In genomic region chr1:30684259-30684658, GRCh38 we compare ENCODE assay signal across 20 cellular contexts. TPM values are rescaled to one million over a fixed set of nuclear protein-coding genes. Genes with fewer than 3 reads are reported as not detected.
"Had no signal": no experiment of that assay in that cellular context is flagged by ENCODE, and none has a peak within 500 bp of the region (broad histone marks: within the 10 kb centered on the region; RNA-seq: fewer than 3 reads in every experiment).

No MANE protein-coding gene starts in this region.

- H3K36me3 ChIP-seq: transverse colon had no signal

- H3K36me3 Mint-ChIP-seq: activated CD8-positive, alpha-beta memory T cell treated with anti-CD3 and anti-CD28 coated beads, Interleukin-2, amount 10 ng/mL, durations not matched to agents 7 days and 5 days; naive B cell; stimulated activated memory B cell treated with anti-CD40 and anti-IgM and Interleukin-4, amounts not matched to agents 10 μg/mL and 1 μg/mL and 100 μg/mL, for 72 hours had no signal

- H3K27ac Mint-ChIP-seq: activated CD4-positive, alpha-beta T cell treated with anti-CD3 and anti-CD28 coated beads, Interleukin-2, amount 10 ng/mL, durations not matched to agents 7 days and 5 days; activated CD8-positive, alpha-beta memory T cell treated with anti-CD3 and anti-CD28 coated beads, Interleukin-2, amount 10 ng/mL, durations not matched to agents 7 days and 5 days; activated CD8-positive, alpha-beta T cell treated with anti-CD3 and anti-CD28 coated beads for 36 hours; activated naive CD4-positive, alpha-beta T cell treated with anti-CD3 and anti-CD28 coated beads for 36 hours; activated naive CD8-positive, alpha-beta T cell treated with anti-CD3 and anti-CD28 coated beads, Interleukin-2, amount 50 U/mL, for 24 hours; stimulated activated memory B cell treated with anti-CD40 and anti-IgM and Interleukin-4, amounts not matched to agents 10 μg/mL and 1 μg/mL and 100 μg/mL, for 72 hours; T-helper 1 cell treated with Interleukin-12 subunit alpha and Interleukin-12 subunit beta and Interleukin-4 antibody, amounts not matched to agents 30 μg/mL and 1 μg/mL, for 36 hours had no signal

- DNase-seq: activated CD4-positive, alpha-beta T cell treated with anti-CD3 and anti-CD28 coated beads, Interleukin-2, amount 10 ng/mL, durations not matched to agents 7 days and 5 days; activated CD4-positive, CD25-positive, alpha-beta regulatory T cell treated with anti-CD3 and anti-CD28 coated beads, Interleukin-2, amount 50 U/mL, for 72 hours; activated CD8-positive, alpha-beta memory T cell treated with anti-CD3 and anti-CD28 coated beads, Interleukin-2, amount 10 ng/mL, durations not matched to agents 7 days and 5 days; activated CD8-positive, alpha-beta T cell treated with anti-CD3 and anti-CD28 coated beads for 36 hours; activated naive CD4-positive, alpha-beta T cell treated with anti-CD3 and anti-CD28 coated beads for 36 hours; activated naive CD8-positive, alpha-beta T cell treated with anti-CD3 and anti-CD28 coated beads, Interleukin-2, amount 50 U/mL, for 24 hours; naive B cell; stimulated activated CD4-positive, alpha-beta T cell treated with anti-CD3 and anti-CD28 coated beads, Interleukin-15, amount 100 ng/mL, for 24 hours; transverse colon had no signal

- H3K27ac ChIP-seq: epithelial cell of prostate, transverse colon had no signal

- H3K9me3 ChIP-seq: transverse colon had no signal

- H3K4me3 Mint-ChIP-seq: activated CD4-positive, alpha-beta T cell treated with anti-CD3 and anti-CD28 coated beads, Interleukin-2, amount 10 ng/mL, durations not matched to agents 7 days and 5 days; activated CD8-positive, alpha-beta memory T cell treated with anti-CD3 and anti-CD28 coated beads, Interleukin-2, amount 10 ng/mL, durations not matched to agents 7 days and 5 days; T-helper 1 cell treated with Interleukin-12 subunit alpha and Interleukin-12 subunit beta and Interleukin-4 antibody, amounts not matched to agents 30 μg/mL and 1 μg/mL, for 36 hours had no signal

- H3K9me3 Mint-ChIP-seq: activated CD4-positive, alpha-beta T cell treated with anti-CD3 and anti-CD28 coated beads, Interleukin-2, amount 10 ng/mL, durations not matched to agents 7 days and 5 days; activated CD8-positive, alpha-beta T cell treated with anti-CD3 and anti-CD28 coated beads for 36 hours; activated naive CD4-positive, alpha-beta T cell treated with anti-CD3 and anti-CD28 coated beads for 36 hours; activated naive CD8-positive, alpha-beta T cell treated with anti-CD3 and anti-CD28 coated beads, Interleukin-2, amount 50 U/mL, for 24 hours; neural crest cell; T-helper 1 cell treated with Interleukin-12 subunit alpha and Interleukin-12 subunit beta and Interleukin-4 antibody, amounts not matched to agents 30 μg/mL and 1 μg/mL, for 36 hours had no signal

- H3K4me3 ChIP-seq: lung had no signal

- ATAC-seq: activated CD8-positive, alpha-beta memory T cell treated with anti-CD3 and anti-CD28 coated beads, Interleukin-2, amount 10 ng/mL, durations not matched to agents 7 days and 5 days; activated CD8-positive, alpha-beta T cell treated with anti-CD3 and anti-CD28 coated beads for 36 hours; activated naive CD8-positive, alpha-beta T cell treated with anti-CD3 and anti-CD28 coated beads, Interleukin-2, amount 50 U/mL, for 24 hours; left lobe of liver; sciatic nerve; stimulated activated memory B cell treated with anti-CD40 and anti-IgM and Interleukin-4, amounts not matched to agents 10 μg/mL and 1 μg/mL and 100 μg/mL, for 72 hours had no signal

- H3K4me1 Mint-ChIP-seq: activated CD4-positive, alpha-beta T cell treated with anti-CD3 and anti-CD28 coated beads, Interleukin-2, amount 10 ng/mL, durations not matched to agents 7 days and 5 days; activated CD8-positive, alpha-beta memory T cell treated with anti-CD3 and anti-CD28 coated beads, Interleukin-2, amount 10 ng/mL, durations not matched to agents 7 days and 5 days had no signal

RNA-seq across cellular contexts. Expression of gene MATN1, which starts 39.1 kb away (rescaled TPM):
- total RNA-seq: activated CD4-positive, alpha-beta T cell treated with anti-CD3 and anti-CD28 coated beads, Interleukin-2, amount 10 ng/mL, durations not matched to agents 7 days and 5 days; left lobe of liver; mesenteric fat pad; osteoblast; posterior vena cava; renal cortical epithelial cell; transverse colon had no signal
